Comparison of ENCODE assay signal across 10 cellular contexts in genomic region chr2:70766357-70767093, GRCh38. TPM values are rescaled to one million over a fixed set of nuclear protein-coding genes. Genes with fewer than 3 reads are reported as not detected.
A peak's percentile ranks its signal among the peaks of the same experiment; 100 is the strongest.
DNase-seq lines count a peak whose midpoint lies in the region; ATAC-seq and TF ChIP-seq lines count a peak whose summit lies in the region.
"Had no signal": no experiment of that assay in that cellular context is flagged by ENCODE, and none has a peak within 500 bp of the region (broad histone marks: within the 10 kb centered on the region; RNA-seq: fewer than 3 reads in every experiment).

No MANE protein-coding gene starts in this region.

- no CpG with 5 or more reads among the region's 7 CpGs for WGBS in mesendoderm (ENCODE audit: extremely low coverage, insufficient coverage, low lambda C conversion rate)

- no peak overlapping the region for H2BK5ac ChIP-seq in mesendoderm (ENCODE audit: low read length)

- H3K4me3 ChIP-seq in ACC112 (ENCODE audit: low read depth, low read length) (peak overlapping the region; percentile 69), DOHH2 (ENCODE audit: low read length) (peak overlapping the region; percentile 70), mesendoderm (ENCODE audit: low read length) (peak overlapping the region; percentile 82)

- H3K4me1 ChIP-seq in ACC112 (ENCODE audit: control insufficient read depth, insufficient read depth, low read length, unreplicated experiment) (no peaks in the 10 kb centered on the region), DOHH2 (ENCODE audit: control insufficient read depth, low read length) (peaks cover 13% of the 10 kb centered on the region), mesendoderm (ENCODE audit: control insufficient read depth, low read depth, low read length) (peaks cover 4% of the 10 kb centered on the region)

- DNase-seq in activated naive CD8-positive, alpha-beta T cell treated with anti-CD3 and anti-CD28 coated beads, Interleukin-2, amount 10 ng/mL, durations not matched to agents 7 days and 5 days = no peak
- no peak for DNase-seq in mesendoderm
- DNase-seq in NCI-H2196 (lab: John Stamatoyannopoulos, UW; ENCODE audit: unreplicated experiment) = no peak

- peak overlapping the region; percentile 51 for H2BK120ac ChIP-seq in mesendoderm (ENCODE audit: low read depth, low read length)

- H3K27ac Mint-ChIP-seq in activated naive CD8-positive, alpha-beta T cell treated with anti-CD3 and anti-CD28 coated beads, Interleukin-2, amount 10 ng/mL, durations not matched to agents 7 days and 5 days = peak overlapping the region; percentile 85

- no peak overlapping the region for H2AFZ ChIP-seq in ACC112 (ENCODE audit: low read length, unreplicated experiment)

- no peak overlapping the region for H4K8ac ChIP-seq in mesendoderm (ENCODE audit: low read depth, low read length)

- no peak for ATAC-seq in activated naive CD8-positive, alpha-beta T cell treated with anti-CD3 and anti-CD28 coated beads, Interleukin-2, amount 10 ng/mL, durations not matched to agents 7 days and 5 days (ENCODE audit: low read depth)
- ATAC-seq in HG02840 (IDR thresholded peaks at IDR 0.05; ENCODE audit: low FRiP score, unreplicated experiment) (no peak), GM19351 (IDR thresholded peaks at IDR 0.05; ENCODE audit: unreplicated experiment) (no peak), GM21786 (IDR thresholded peaks at IDR 0.05; ENCODE audit: unreplicated experiment) (no peak)

- H3K79me1 ChIP-seq in mesendoderm (ENCODE audit: low read length) = peaks cover 4% of the 10 kb centered on the region

- H4K5ac ChIP-seq in mesendoderm (ENCODE audit: low read length) = no peak overlapping the region

- no peaks in the 10 kb centered on the region for H3K9me3 ChIP-seq in DOHH2 (ENCODE audit: control insufficient read depth, insufficient read depth, low read length)
- H3K9me3 ChIP-seq: thyroid gland had no signal

- H3K4me3 Mint-ChIP-seq in activated naive CD8-positive, alpha-beta T cell treated with anti-CD3 and anti-CD28 coated beads, Interleukin-2, amount 10 ng/mL, durations not matched to agents 7 days and 5 days = peak overlapping the region; percentile 91

- no peaks in the 10 kb centered on the region for H3K9me3 Mint-ChIP-seq in activated naive CD8-positive, alpha-beta T cell treated with anti-CD3 and anti-CD28 coated beads, Interleukin-2, amount 10 ng/mL, durations not matched to agents 7 days and 5 days

- peak overlapping the region; percentile 93 for H3K56ac ChIP-seq in mesendoderm (ENCODE audit: low read length)

- H3K36me3 Mint-ChIP-seq in activated naive CD8-positive, alpha-beta T cell treated with anti-CD3 and anti-CD28 coated beads, Interleukin-2, amount 10 ng/mL, durations not matched to agents 7 days and 5 days = no peaks in the 10 kb centered on the region

- peaks cover 25% of the 10 kb centered on the region for H3K27me3 Mint-ChIP-seq in activated naive CD8-positive, alpha-beta T cell treated with anti-CD3 and anti-CD28 coated beads, Interleukin-2, amount 10 ng/mL, durations not matched to agents 7 days and 5 days

- H3K4ac ChIP-seq in mesendoderm (ENCODE audit: low read depth, low read length) = peak overlapping the region; percentile 77

- H3F3A ChIP-seq in DOHH2 (ENCODE audit: control insufficient read depth, insufficient read depth) = no peaks in the 10 kb centered on the region

- H3K27ac ChIP-seq in ACC112 (ENCODE audit: low read depth, low read length) = no peak overlapping the region
- no peak overlapping the region for H3K27ac ChIP-seq in DOHH2 (ENCODE audit: low read depth, low read length)
- peak overlapping the region; percentile 80 for H3K27ac ChIP-seq in mesendoderm (ENCODE audit: low read depth, low read length)
- H3K27ac ChIP-seq: thyroid gland had no signal

- TF ChIP-seq CTCF in DOHH2 (IDR thresholded peaks at IDR 0.05; ENCODE audit: low read depth, low read length, poor library complexity, severe bottlenecking) = no peak

- peak overlapping the region; percentile 97 for H3K23ac ChIP-seq in mesendoderm (ENCODE audit: low read length)

- peak overlapping the region; percentile 61 for H3K4me2 ChIP-seq in DOHH2 (ENCODE audit: low read length)
- peak overlapping the region; percentile 70 for H3K4me2 ChIP-seq in mesendoderm (ENCODE audit: low read length)

- H3K9me2 ChIP-seq in DOHH2 (replicated peaks; ENCODE audit: control insufficient read depth, low read length) = no peaks in the 10 kb centered on the region

- H3K79me2 ChIP-seq in ACC112 (ENCODE audit: control insufficient read depth, insufficient read depth, low read length, unreplicated experiment) (no peaks in the 10 kb centered on the region), DOHH2 (ENCODE audit: control insufficient read depth, low read length) (peaks cover 4% of the 10 kb centered on the region; the same call in 1 of the 2 replicates), mesendoderm (ENCODE audit: control insufficient read depth, insufficient read depth, low read length) (peaks cover 33% of the 10 kb centered on the region)

- H4K20me1 ChIP-seq in DOHH2 (ENCODE audit: control insufficient read depth, insufficient read depth, low read depth, low read length) = no peaks in the 10 kb centered on the region

- peaks cover 14% of the 10 kb centered on the region for H3K4me1 Mint-ChIP-seq in activated naive CD8-positive, alpha-beta T cell treated with anti-CD3 and anti-CD28 coated beads, Interleukin-2, amount 10 ng/mL, durations not matched to agents 7 days and 5 days

- no peak overlapping the region for H2AK5ac ChIP-seq in mesendoderm (ENCODE audit: low read length)

- H3K18ac ChIP-seq in mesendoderm (ENCODE audit: low read length) = peak overlapping the region; percentile 97

- peak overlapping the region; percentile 82 for H3K9ac ChIP-seq in mesendoderm (ENCODE audit: low read length)

- no peak overlapping the region for H2BK15ac ChIP-seq in mesendoderm (replicated peaks; ENCODE audit: low read depth)

- peaks cover 81% of the 10 kb centered on the region for H3K27me3 ChIP-seq in ACC112 (ENCODE audit: insufficient read depth, low read length)
- peaks cover 41% of the 10 kb centered on the region for H3K27me3 ChIP-seq in DOHH2 (ENCODE audit: control insufficient read depth, low read length)
- no peaks in the 10 kb centered on the region for H3K27me3 ChIP-seq in mesendoderm (ENCODE audit: insufficient read depth, low read length, poor library complexity)
- H3K27me3 ChIP-seq: thyroid gland had no signal

- H3K36me3 ChIP-seq in ACC112 (ENCODE audit: insufficient read depth, low read length) = no peaks in the 10 kb centered on the region
- H3K36me3 ChIP-seq in DOHH2 (ENCODE audit: control insufficient read depth, low read length) = no peaks in the 10 kb centered on the region
- no peaks in the 10 kb centered on the region for H3K36me3 ChIP-seq in mesendoderm (ENCODE audit: control insufficient read depth, insufficient read depth, low read length)
- H3K36me3 ChIP-seq: thyroid gland had no signal

- POLR2A ChIA-PET in activated naive CD8-positive, alpha-beta T cell treated with anti-CD3 and anti-CD28 coated beads, Interleukin-2, amount 10 ng/mL, durations not matched to agents 7 days and 5 days (lab: Charles Lee) = interaction anchor here (0.6 kb wide), 1 partner anchor 502 kb away, joined by 3 read pairs; no protein-coding TSS in a partner anchor

RNA-seq across cellular contexts. Expression of gene ADD2, which starts 1.5 kb away (rescaled TPM):
- 10 to 100 TPM; 20.9 to 25.7 TPM for total RNA-seq in activated naive CD8-positive, alpha-beta T cell treated with anti-CD3 and anti-CD28 coated beads, Interleukin-2, amount 10 ng/mL, durations not matched to agents 7 days and 5 days
- polyA plus RNA-seq in mesendoderm (2013, experiment 1 of 2) = 160 TPM
- 173 TPM for polyA plus RNA-seq in mesendoderm (2013, experiment 2 of 2)

RNA-seq across cellular contexts. Expression of gene FIGLA, which starts 23.9 kb away (rescaled TPM):
- not detected for total RNA-seq in activated naive CD8-positive, alpha-beta T cell treated with anti-CD3 and anti-CD28 coated beads, Interleukin-2, amount 10 ng/mL, durations not matched to agents 7 days and 5 days
- polyA plus RNA-seq in mesendoderm (2013, experiment 1 of 2) = not detected
- not detected for polyA plus RNA-seq in mesendoderm (2013, experiment 2 of 2)
- total RNA-seq: pulmonary artery endothelial cell, thyroid gland had no signal

RNA-seq across cellular contexts. Expression of gene CLEC4F, which starts 53.9 kb away (rescaled TPM):
- total RNA-seq in activated naive CD8-positive, alpha-beta T cell treated with anti-CD3 and anti-CD28 coated beads, Interleukin-2, amount 10 ng/mL, durations not matched to agents 7 days and 5 days = not detected
- polyA plus RNA-seq in mesendoderm (2013, experiment 1 of 2) = not detected
- polyA plus RNA-seq in mesendoderm (2013, experiment 2 of 2) = not detected
- total RNA-seq: pulmonary artery endothelial cell had no signal
